18 cellular contexts compared by ENCODE assay signal in the genomic region with DNA sequence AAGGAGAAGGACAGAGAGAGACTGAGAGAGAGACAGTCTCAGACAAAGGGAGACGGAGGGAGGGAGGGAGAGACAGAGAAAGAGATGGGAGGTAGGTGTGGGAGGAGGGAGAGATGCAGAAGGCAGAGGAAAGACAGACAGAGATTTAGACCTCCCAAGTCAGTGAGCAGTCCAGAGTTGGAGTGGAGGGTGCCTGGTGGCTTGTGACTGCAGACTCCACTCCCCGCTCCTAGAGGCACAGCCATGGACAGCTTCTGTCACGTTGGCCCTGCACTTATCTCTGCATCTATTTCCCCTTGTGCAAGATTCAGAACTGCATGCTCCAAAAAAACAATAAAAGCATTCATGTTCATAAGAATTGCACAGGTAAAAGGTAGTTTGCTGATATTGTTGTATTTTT. TPM values are rescaled to one million over a fixed set of nuclear protein-coding genes. Genes with fewer than 3 reads are reported as not detected.
DNase-seq lines count a peak whose midpoint lies in the region; ATAC-seq and TF ChIP-seq lines count a peak whose summit lies in the region.
"Had no signal": no experiment of that assay in that cellular context is flagged by ENCODE, and none has a peak within 500 bp of the region (broad histone marks: within the 10 kb centered on the region; RNA-seq: fewer than 3 reads in every experiment).

No MANE protein-coding gene starts in this region.

- H3K4me1 ChIP-seq in BLaER1 (peaks cover 97% of the 10 kb centered on the region), GM23338 (ENCODE audit: insufficient read depth) (peaks cover 51% of the 10 kb centered on the region)
- H3K4me1 ChIP-seq: BE2C had no signal

- no peak overlapping the region for H3K27ac Mint-ChIP-seq in GM23338
- peak overlapping the region; percentile 98 for H3K27ac Mint-ChIP-seq in activated naive CD4-positive, alpha-beta T cell treated with anti-CD3 and anti-CD28 coated beads, Interleukin-2, amount 50 U/mL, for 24 hours
- peak overlapping the region; percentile 88 to 99 (median 96) for H3K27ac Mint-ChIP-seq in naive B cell
- H3K27ac Mint-ChIP-seq: HFFc6 had no signal

- no peaks in the 10 kb centered on the region for H3K9me3 Mint-ChIP-seq in GM23338
- no peaks in the 10 kb centered on the region for H3K9me3 Mint-ChIP-seq in activated naive CD4-positive, alpha-beta T cell treated with anti-CD3 and anti-CD28 coated beads, Interleukin-2, amount 50 U/mL, for 24 hours
- no peaks in the 10 kb centered on the region for H3K9me3 Mint-ChIP-seq in naive B cell
- H3K9me3 Mint-ChIP-seq: HFFc6 had no signal

- H3K9me2 ChIP-seq in GM23338 (ENCODE audit: insufficient read depth): no peaks in the 10 kb centered on the region

- no peaks in the 10 kb centered on the region for H3K27me3 Mint-ChIP-seq in GM23338 (ENCODE audit: insufficient read depth, low read depth, poor library complexity)
- H3K27me3 Mint-ChIP-seq in activated naive CD4-positive, alpha-beta T cell treated with anti-CD3 and anti-CD28 coated beads, Interleukin-2, amount 50 U/mL, for 24 hours: no peaks in the 10 kb centered on the region
- no peaks in the 10 kb centered on the region for H3K27me3 Mint-ChIP-seq in naive B cell

- H3K36me3 Mint-ChIP-seq in GM23338 (ENCODE audit: low read depth): no peaks in the 10 kb centered on the region
- H3K36me3 Mint-ChIP-seq in activated naive CD4-positive, alpha-beta T cell treated with anti-CD3 and anti-CD28 coated beads, Interleukin-2, amount 50 U/mL, for 24 hours: peaks cover 24% of the 10 kb centered on the region
- peaks cover 9 to 18% of the 10 kb centered on the region in 2 donors for H3K36me3 Mint-ChIP-seq in naive B cell

- H2AFZ ChIP-seq in GM23338: peak overlapping the region; percentile 94

- H3K36me3 ChIP-seq in BLaER1: peaks cover 55% of the 10 kb centered on the region
- no peaks in the 10 kb centered on the region for H3K36me3 ChIP-seq in GM23338 (ENCODE audit: insufficient read depth)
- H3K36me3 ChIP-seq: BE2C, thoracic aorta had no signal

- no peaks in the 10 kb centered on the region for H3K79me2 ChIP-seq in GM23338 (replicated peaks; ENCODE audit: insufficient read depth)

- H3K4me2 ChIP-seq in BLaER1: peak overlapping the region; percentile 88
- H3K4me2 ChIP-seq in GM23338: peak overlapping the region; percentile 56

- no peaks in the 10 kb centered on the region for H3F3A ChIP-seq in GM23338 (replicated peaks; ENCODE audit: low read depth)

- H3K4me3 ChIP-seq in BLaER1: peak overlapping the region; percentile 45
- H3K4me3 ChIP-seq in GM23338: no peak overlapping the region
- H3K4me3 ChIP-seq: lung, thoracic aorta had no signal

- H3K4me3 Mint-ChIP-seq in GM23338: peak overlapping the region; percentile 44
- peak overlapping the region; percentile 94 for H3K4me3 Mint-ChIP-seq in activated naive CD4-positive, alpha-beta T cell treated with anti-CD3 and anti-CD28 coated beads, Interleukin-2, amount 50 U/mL, for 24 hours
- peak overlapping the region; percentile 47 to 88 (median 75) for H3K4me3 Mint-ChIP-seq in naive B cell
- H3K4me3 Mint-ChIP-seq: HFFc6 had no signal

- peak overlapping the region; percentile 74 for H3K27ac ChIP-seq in BLaER1
- H3K27ac ChIP-seq in GM23338 (ENCODE audit: low read depth): no peak overlapping the region
- H3K27ac ChIP-seq: thoracic aorta had no signal

- ATAC-seq in GM23338: peak; percentile 63
- ATAC-seq in naive B cell (ENCODE audit: low read depth in 2 of 2): no peak
- ATAC-seq in HG02970 (IDR thresholded peaks at IDR 0.05; ENCODE audit: low FRiP score, unreplicated experiment): no peak
- no peak for ATAC-seq in HG03439 (IDR thresholded peaks at IDR 0.05; ENCODE audit: unreplicated experiment)

- TF ChIP-seq CTCF in GM23338 (conservative IDR thresholded peaks at IDR 0.05; ENCODE audit: low read depth in 2 of 2): no peak

- peak overlapping the region; percentile 76 for H3K9ac ChIP-seq in BLaER1

- H3K27me3 ChIP-seq in BLaER1 (no peaks in the 10 kb centered on the region), GM23338 (ENCODE audit: insufficient read depth) (no peaks in the 10 kb centered on the region)

- H3K4me1 Mint-ChIP-seq in GM23338 (peaks cover 67% of the 10 kb centered on the region), naive B cell (peaks cover 80 to 92% (median 86%) of the 10 kb centered on the region in 3 donors)
- H3K4me1 Mint-ChIP-seq in activated naive CD4-positive, alpha-beta T cell treated with anti-CD3 and anti-CD28 coated beads, Interleukin-2, amount 50 U/mL, for 24 hours: peaks cover 94% of the 10 kb centered on the region

- H4K20me1 ChIP-seq in BLaER1 (peaks cover 99% of the 10 kb centered on the region), GM23338 (replicated peaks; ENCODE audit: insufficient read depth) (no peaks in the 10 kb centered on the region)

- no peaks in the 10 kb centered on the region for H3K9me3 ChIP-seq in BLaER1
- H3K9me3 ChIP-seq: BE2C, thoracic aorta had no signal

- DNase-seq in GM23338 (ENCODE audit: low spot score) (no peak), naive B cell (no peak), T-helper 9 cell (no peak), RKO (ENCODE audit: low spot score) (no peak)
- DNase-seq: activated CD4-positive, CD25-positive, alpha-beta regulatory T cell; aorta; BE2C; effector CD4-positive, alpha-beta T cell; HFFc6; NCI-H510A treated with DMSO at 0.1 percent for 48 hours; SIG-M5 had no signal

TF ChIP-seq in GM23338, 12 proteins besides CTCF, POLR2A, EP300 and RAD21 (continues in another document):
- 0 out of 2 replicates have a peak, but pooled peaks have one; percentile 3 for TF ChIP-seq ZNF462 (CRISPR knock-in tag; IDR thresholded peaks at IDR 0.05)

RNA-seq across cellular contexts. Expression of gene IKZF1, which starts 10.7 kb away (rescaled TPM):
- 0.43 and 1.8 TPM in 2 replicates for total RNA-seq in GM23338 (2014; rRNA removed; shearing (Covaris generic))
- polyA plus RNA-seq in GM23338 (2016; fragmentation: Nextera tagmentation; extraction: Ambion mirVana): 0.45 and 0.57 TPM in 2 replicates
- 100 to 1,000 TPM; 127 to 347 (median 205) TPM for polyA plus RNA-seq in naive B cell (ENCODE audit: low read depth in 6 of 6)
- total RNA-seq: HFFc6, renal cortical epithelial cell had no signal

Comparison
In these comparisons a context has a peak if more than half of its experiments do, and no peak if none do; other contexts are left out.
1. H3K4me3 Mint-ChIP-seq: peak in every context shown above with its lines; median percentile 94 in activated naive CD4-positive, alpha-beta T cell treated with anti-CD3 and anti-CD28 coated beads, Interleukin-2, amount 50 U/mL, for 24 hours; 75 in naive B cell; 44 in GM23338.
2. RNA of gene IKZF1, which starts 10.7 kb away (polyA plus RNA-seq): 127 to 347 TPM in naive B cell; 0.45 to 0.57 TPM in GM23338; every median in the first group is over 10 times any median in the second.